12 cellular contexts compared by ENCODE assay signal in the genomic region with DNA sequence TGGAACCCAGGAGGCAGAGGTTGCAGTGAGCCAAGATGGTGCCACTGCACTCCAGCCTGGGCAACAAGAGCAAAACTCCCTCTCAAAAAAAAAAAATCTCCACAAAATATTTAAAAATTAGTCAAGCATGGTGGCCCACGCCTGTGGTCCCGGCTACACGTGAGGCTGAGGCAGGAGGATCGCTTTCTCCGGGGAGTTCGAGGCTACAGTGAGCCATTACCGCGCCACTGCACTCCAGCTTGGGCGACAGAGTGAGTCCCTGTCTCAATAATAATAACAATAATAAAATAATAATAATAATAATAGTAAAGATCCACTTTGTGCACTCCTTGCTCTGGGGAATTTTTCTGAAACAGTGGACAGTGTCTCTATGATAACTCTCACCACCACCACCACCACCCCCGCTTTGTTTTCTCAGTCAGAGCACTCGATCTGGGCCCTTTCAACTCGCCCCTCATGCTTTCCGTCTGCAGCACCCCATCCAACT. TPM values are rescaled to one million over a fixed set of nuclear protein-coding genes. Genes with fewer than 3 reads are reported as not detected.
DNase-seq lines count a peak whose midpoint lies in the region; TF ChIP-seq lines count a peak whose summit lies in the region.
"Had no signal": no experiment of that assay in that cellular context is flagged by ENCODE, and none has a peak within 500 bp of the region (broad histone marks: within the 10 kb centered on the region; RNA-seq: fewer than 3 reads in every experiment).

No MANE protein-coding gene starts in this region.

- 50% methylated on average over 13 of the region's 13 CpGs for WGBS in smooth muscle cell (ENCODE audit: low lambda C conversion rate)

- H3K4me3 ChIP-seq in OCI-LY1 (ENCODE audit: low read depth, low read length, poor library complexity, severe bottlenecking): peak overlapping the region; percentile 64
- peak overlapping the region in 42 of 59 donors; percentile 38 to 78 (median 66) for H3K4me3 ChIP-seq in dorsolateral prefrontal cortex
- H3K4me3 ChIP-seq in smooth muscle cell: no peak overlapping the region
- peak overlapping the region in 1 of 2 donors; percentile 59 for H3K4me3 ChIP-seq in ascending aorta

- H3K27ac ChIP-seq in OCI-LY1 (ENCODE audit: low read depth, low read length, poor library complexity, severe bottlenecking): no peak overlapping the region
- peak overlapping the region in 21 of 59 donors; percentile 44 to 97 (median 90) for H3K27ac ChIP-seq in dorsolateral prefrontal cortex
- no peak overlapping the region for H3K27ac ChIP-seq in smooth muscle cell (ENCODE audit: low read depth)
- H3K27ac ChIP-seq in ascending aorta: no peak overlapping the region

- no peaks in the 10 kb centered on the region for H3K27me3 Mint-ChIP-seq in T-helper 1 cell treated with Interleukin-12 subunit alpha and Interleukin-12 subunit beta and Interleukin-4 antibody, amounts not matched to agents 30 μg/mL and 1 μg/mL, for 36 hours (ENCODE audit: low read depth)

- H3K27ac Mint-ChIP-seq in T-helper 1 cell treated with Interleukin-12 subunit alpha and Interleukin-12 subunit beta and Interleukin-4 antibody, amounts not matched to agents 30 μg/mL and 1 μg/mL, for 36 hours: peak overlapping the region; percentile 98

- H4K20me1 ChIP-seq in OCI-LY1 (ENCODE audit: insufficient read depth, low read length) (no peaks in the 10 kb centered on the region), smooth muscle cell (ENCODE audit: low read depth) (no peaks in the 10 kb centered on the region)

- H3K79me2 ChIP-seq in OCI-LY1 (ENCODE audit: insufficient read depth, low read length) (no peaks in the 10 kb centered on the region), smooth muscle cell (ENCODE audit: low read depth) (no peaks in the 10 kb centered on the region)

- peak overlapping the region; percentile 88 for H3K4me2 ChIP-seq in OCI-LY1 (ENCODE audit: low read length)
- no peak overlapping the region for H3K4me2 ChIP-seq in smooth muscle cell

- H3K9me3 ChIP-seq in OCI-LY1 (ENCODE audit: low read length) (no peaks in the 10 kb centered on the region), smooth muscle cell (replicated peaks; ENCODE audit: low read depth) (no peaks in the 10 kb centered on the region), ascending aorta (no peaks in the 10 kb centered on the region)

- no peak overlapping the region for H3K9ac ChIP-seq in OCI-LY1 (ENCODE audit: low read length)
- H3K9ac ChIP-seq in smooth muscle cell (ENCODE audit: low read depth): no peak overlapping the region

- H3K4me1 Mint-ChIP-seq in T-helper 1 cell treated with Interleukin-12 subunit alpha and Interleukin-12 subunit beta and Interleukin-4 antibody, amounts not matched to agents 30 μg/mL and 1 μg/mL, for 36 hours (ENCODE audit: low read depth): peaks cover 36% of the 10 kb centered on the region

- peaks cover 13% of the 10 kb centered on the region for H3K36me3 Mint-ChIP-seq in T-helper 1 cell treated with Interleukin-12 subunit alpha and Interleukin-12 subunit beta and Interleukin-4 antibody, amounts not matched to agents 30 μg/mL and 1 μg/mL, for 36 hours (ENCODE audit: low read depth)

- H3K9me3 Mint-ChIP-seq in T-helper 1 cell treated with Interleukin-12 subunit alpha and Interleukin-12 subunit beta and Interleukin-4 antibody, amounts not matched to agents 30 μg/mL and 1 μg/mL, for 36 hours: no peaks in the 10 kb centered on the region

- H2AFZ ChIP-seq in OCI-LY1 (ENCODE audit: low read length) (no peak overlapping the region), smooth muscle cell (ENCODE audit: low read depth) (peak overlapping the region; percentile 55)

- H3K36me3 ChIP-seq in OCI-LY1 (ENCODE audit: insufficient read depth, low read length) (no peaks in the 10 kb centered on the region), smooth muscle cell (ENCODE audit: low read depth) (no peaks in the 10 kb centered on the region), ascending aorta (no peaks in the 10 kb centered on the region)

- H3K4me3 Mint-ChIP-seq in T-helper 1 cell treated with Interleukin-12 subunit alpha and Interleukin-12 subunit beta and Interleukin-4 antibody, amounts not matched to agents 30 μg/mL and 1 μg/mL, for 36 hours: no peak overlapping the region

- H3K9me2 ChIP-seq in OCI-LY1 (ENCODE audit: low read depth, low read length): no peaks in the 10 kb centered on the region

- H3F3A ChIP-seq in OCI-LY1 (ENCODE audit: insufficient read depth, low read length) (no peaks in the 10 kb centered on the region), smooth muscle cell (ENCODE audit: low read depth) (no peaks in the 10 kb centered on the region)

- intact Hi-C loops in dorsolateral prefrontal cortex (cut with DNase I) (no loop called here), ascending aorta (cut with DNase I) (loop anchor here (1.0 to 2.0 kb wide), 2 partner anchors 12 to 426 kb away; no protein-coding TSS in a partner anchor)

- no peak for TF ChIP-seq CTCF in OCI-LY1 (IDR thresholded peaks at IDR 0.05; ENCODE audit: low read length)
- no peak for TF ChIP-seq CTCF in dorsolateral prefrontal cortex (IDR thresholded peaks at IDR 0.05 in 54 of 56, conservative IDR thresholded peaks at IDR 0.05 in 2 of 56; ENCODE audit: low read depth in 1 of 56, partially characterized antibody in 56 of 56)
- no peak for TF ChIP-seq CTCF in smooth muscle cell (IDR thresholded peaks at IDR 0.05; ENCODE audit: borderline replicate concordance, insufficient read depth, poor library complexity, severe bottlenecking)
- no peak for TF ChIP-seq CTCF in ascending aorta (IDR thresholded peaks at IDR 0.05)

- H3K4me1 ChIP-seq in OCI-LY1 (ENCODE audit: insufficient read depth, low read length, severe bottlenecking) (peaks cover 21% of the 10 kb centered on the region), smooth muscle cell (ENCODE audit: low read depth) (no peaks in the 10 kb centered on the region), ascending aorta (peaks cover 0 to 2% of the 10 kb centered on the region in 2 donors)

- no peaks in the 10 kb centered on the region for H3K27me3 ChIP-seq in OCI-LY1 (ENCODE audit: insufficient read depth, low read length)
- no peaks in the 10 kb centered on the region for H3K27me3 ChIP-seq in dorsolateral prefrontal cortex
- no peaks in the 10 kb centered on the region for H3K27me3 ChIP-seq in smooth muscle cell (ENCODE audit: low read depth)
- no peaks in the 10 kb centered on the region for H3K27me3 ChIP-seq in ascending aorta

- DNase-seq in T-helper 1 cell: no peak
- no peak for DNase-seq in dorsolateral prefrontal cortex
- no peak for DNase-seq in smooth muscle cell (lab: John Stamatoyannopoulos, UW; ENCODE audit: unreplicated experiment)
- DNase-seq in ascending aorta (ENCODE audit: low spot score in 2 of 2): no peak
- DNase-seq in SIG-M5 (lab: John Stamatoyannopoulos, UW): no peak
- DNase-seq in iPS-NIHi7 (ENCODE audit: extremely low spot score): no peak
- DNase-seq: 8988T had no signal

RNA-seq across cellular contexts. Expression of a gene that starts 8.7 kb away (rescaled TPM):
- total RNA-seq in dorsolateral prefrontal cortex: 1 to 10 TPM in 101 of 120 experiments, under 1 TPM in 19; 0.28 to 5.4 (median 1.8) TPM
- total RNA-seq in smooth muscle cell: 0.27 and 0.72 TPM in 2 replicates
- polyA plus RNA-seq in smooth muscle cell: 0.65 and 2.1 TPM in 2 replicates
- total RNA-seq in ascending aorta: 1.6 TPM
- total RNA-seq: dermis blood vessel endothelial cell, frontal cortex, RPMI7951 had no signal

RNA-seq across cellular contexts. Expression of a gene that starts 19.5 kb away (rescaled TPM):
- total RNA-seq in dorsolateral prefrontal cortex (10 to 100 TPM; 47.4 to 83.8 (median 64.3) TPM), smooth muscle cell (39.5 and 48.3 TPM in 2 replicates), ascending aorta (150 TPM)
- polyA plus RNA-seq in smooth muscle cell: 69.7 and 85.7 TPM in 2 replicates

RNA-seq across cellular contexts. Expression of a gene that starts 27.4 kb away (rescaled TPM):
- total RNA-seq in dorsolateral prefrontal cortex (10 to 100 TPM in 85 of 120 experiments, 1 to 10 TPM in 35; 4.5 to 21.9 (median 12.2) TPM), smooth muscle cell (14.9 and 16.0 TPM in 2 replicates), ascending aorta (22.9 TPM)
- polyA plus RNA-seq in smooth muscle cell: 37.6 and 41.6 TPM in 2 replicates

RNA-seq across cellular contexts. Expression of a gene that starts 27.6 kb away (rescaled TPM):
- total RNA-seq in dorsolateral prefrontal cortex (10 to 100 TPM; 15.1 to 99.8 (median 56.4) TPM), smooth muscle cell (0.54 and 1.4 TPM in 2 replicates), ascending aorta (3.8 TPM)
- 0.46 and 1.3 TPM in 2 replicates for polyA plus RNA-seq in smooth muscle cell
